ENCODE assay signal across 9 cellular contexts in the genomic region with DNA sequence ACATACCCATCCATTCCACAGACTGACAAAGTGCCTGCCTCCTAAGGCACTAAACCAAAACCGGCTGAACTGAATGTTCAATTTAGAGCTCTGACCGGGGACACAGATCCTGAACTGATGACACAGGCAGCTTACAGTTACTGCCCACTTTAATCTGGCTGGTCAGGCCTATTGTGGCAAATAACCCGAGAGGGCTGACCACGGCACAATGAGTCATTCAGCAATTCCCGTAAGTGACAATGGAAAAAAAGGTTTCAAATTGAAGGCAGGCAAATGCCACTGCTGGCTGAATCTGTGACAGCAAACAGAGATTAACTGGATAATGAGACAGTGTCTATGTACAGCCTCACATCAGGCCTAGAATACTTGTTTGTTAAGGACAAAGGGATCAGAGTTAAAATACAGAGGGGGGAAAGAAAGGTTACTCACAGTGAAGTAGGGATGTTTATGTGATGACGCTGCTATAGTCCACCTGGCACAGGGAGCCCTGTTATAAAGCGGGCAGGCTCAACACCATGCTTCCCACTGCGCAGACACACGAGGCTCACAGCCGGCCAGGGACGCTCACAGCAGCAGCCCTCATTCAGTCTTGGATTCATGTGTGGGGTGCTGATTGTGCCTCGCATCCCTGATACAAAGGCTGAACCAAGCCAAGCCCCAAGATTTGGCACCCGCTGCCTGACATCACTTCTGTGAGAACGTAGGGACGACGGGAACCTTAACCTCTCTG. TPM values are rescaled to one million over a fixed set of nuclear protein-coding genes. Genes with fewer than 3 reads are reported as not detected.
DNase-seq lines count a peak whose midpoint lies in the region; ATAC-seq and TF ChIP-seq lines count a peak whose summit lies in the region.
"Had no signal": no experiment of that assay in that cellular context is flagged by ENCODE, and none has a peak within 500 bp of the region (broad histone marks: within the 10 kb centered on the region; RNA-seq: fewer than 3 reads in every experiment).

No MANE protein-coding gene starts in this region.

- peak overlapping the region; percentile 57 for H3K27ac Mint-ChIP-seq in nephron progenitor cell

- H3K27ac ChIP-seq in ovary = no peak overlapping the region
- no peak overlapping the region for H3K27ac ChIP-seq in coronary artery

- intact Hi-C loops in ovary (cut with DNase I) = no loop called here

- TF ChIP-seq CTCF in choroid plexus epithelial cell (conservative IDR thresholded peaks at IDR 0.05; ENCODE audit: low read depth, low read length) = no peak
- TF ChIP-seq CTCF in nephron progenitor cell (IDR thresholded peaks at IDR 0.05) = no peak
- no peak for TF ChIP-seq CTCF in ovary (IDR thresholded peaks at IDR 0.05)
- no peak for TF ChIP-seq CTCF in coronary artery (IDR thresholded peaks at IDR 0.05)

- H3K27me3 ChIP-seq in ovary = no peaks in the 10 kb centered on the region

- DNase-seq in COLO668 (lab: John Stamatoyannopoulos, UW; ENCODE audit: unreplicated experiment) (peak; percentile 6), NCI-H2196 (lab: John Stamatoyannopoulos, UW; ENCODE audit: unreplicated experiment) (peak; percentile 49), choroid plexus epithelial cell (ENCODE audit: low read depth) (peak; percentile 42), nephron progenitor cell (no peak), ovary (no peak), COR-L47 (lab: John Stamatoyannopoulos, UW) (no peak), coronary artery (ENCODE audit: low spot score) (no peak)

- TF ChIP-seq EP300 in ovary (IDR thresholded peaks at IDR 0.05) = no peak

- peaks cover 6% of the 10 kb centered on the region for H3K36me3 Mint-ChIP-seq in nephron progenitor cell (ENCODE audit: low read depth)

- no peaks in the 10 kb centered on the region for H3K27me3 Mint-ChIP-seq in nephron progenitor cell (ENCODE audit: low read depth, poor library complexity)

- no peak for TF ChIP-seq POLR2A in ovary (IDR thresholded peaks at IDR 0.05)

- H3K4me3 ChIP-seq in choroid plexus epithelial cell (ENCODE audit: low read depth, low read length) (no peak overlapping the region), ovary (no peak overlapping the region), coronary artery (no peak overlapping the region)

- H3K9me3 Mint-ChIP-seq in nephron progenitor cell = no peaks in the 10 kb centered on the region

- H3K4me1 Mint-ChIP-seq in nephron progenitor cell = peaks cover 13% of the 10 kb centered on the region

- 83 to 90% (median 85%) methylated on average over 16 of the region's 16 CpGs for WGBS in ovary, 3 donors

- H3K36me3 ChIP-seq in ovary = no peaks in the 10 kb centered on the region

- H3K4me3 Mint-ChIP-seq in nephron progenitor cell = no peak overlapping the region

- no peak for ATAC-seq in GM21576 (IDR thresholded peaks at IDR 0.05; ENCODE audit: unreplicated experiment)
- ATAC-seq: left lobe of liver had no signal

- H3K4me1 ChIP-seq in ovary (ENCODE audit: insufficient read depth) = no peaks in the 10 kb centered on the region

- H3K9me3 ChIP-seq in ovary = no peaks in the 10 kb centered on the region

RNA-seq across cellular contexts. Expression of a gene that starts 54.4 kb away (rescaled TPM):
- total RNA-seq in ovary = 1 to 10 TPM; 2.0 to 4.8 (median 3.0) TPM
- 1 to 10 TPM; 2.4 to 5.2 TPM for polyA plus RNA-seq in ovary

RNA-seq across cellular contexts. Expression of a gene that starts 54.5 kb away (rescaled TPM):
- 10 to 100 TPM in 2 of 7 donors, 1 to 10 TPM in 5; 6.4 to 15.7 (median 8.6) TPM for total RNA-seq in ovary
- polyA plus RNA-seq in ovary = 10 to 100 TPM in 1 of 2 donors, 1 to 10 TPM in 1; 6.8 to 11.5 TPM

Comparison
In these comparisons a context has a peak if more than half of its experiments do, and no peak if none do; other contexts are left out.
1. DNase-seq: peak in COLO668 (single experiment), NCI-H2196 (single experiment) and choroid plexus epithelial cell (single experiment); none in nephron progenitor cell (single experiment), ovary (0 of 5), COR-L47 (single experiment) and coronary artery (single experiment).